26 cellular contexts compared by ENCODE assay signal in the genomic region with DNA sequence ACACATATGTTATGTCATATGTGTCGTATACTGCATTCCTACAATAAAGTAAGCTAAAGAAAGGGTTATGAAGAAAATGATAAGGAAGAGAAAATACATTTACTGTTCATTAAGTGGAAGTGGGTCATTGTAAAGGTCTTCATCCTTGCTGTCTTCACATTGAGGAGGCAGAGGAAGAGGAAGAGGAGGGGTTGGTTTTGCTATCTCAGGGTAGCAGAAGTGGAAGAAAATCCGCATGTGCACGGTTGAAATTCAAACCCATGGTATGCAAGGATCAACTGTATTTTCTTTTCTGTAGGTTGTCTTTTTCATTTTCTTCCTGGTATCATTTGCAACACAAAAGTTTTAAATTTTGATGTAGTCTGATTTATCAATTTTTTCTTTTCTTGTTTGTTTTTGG.
"Had no signal": no experiment of that assay in that cellular context is flagged by ENCODE, and none has a peak within 500 bp of the region (broad histone marks: within the 10 kb centered on the region; RNA-seq: fewer than 3 reads in every experiment).

No MANE protein-coding gene starts in this region.

- H3K27me3 ChIP-seq: esophagus muscularis mucosa, heart right ventricle, ovary, sigmoid colon, stomach, thyroid gland had no signal

- H3K36me3 ChIP-seq: esophagus muscularis mucosa, heart right ventricle, lower lobe of right lung, ovary, sigmoid colon, stomach, thyroid gland had no signal

- H3K4me3 ChIP-seq: coronary artery, esophagus muscularis mucosa, heart right ventricle, lower lobe of right lung, ovary, psoas muscle, sigmoid colon, stomach, thyroid gland had no signal

- DNase-seq: dermis blood vessel endothelial cell; effector memory CD4-positive, alpha-beta T cell; foreskin melanocyte; glutamatergic neuron; heart right ventricle; hippocampal formation; immature natural killer cell; islet precursor cell; left ventricle myocardium superior; lower lobe of right lung; naive thymus-derived CD8-positive, alpha-beta T cell; nephron progenitor cell; nucleus accumbens; ovary; posterior cingulate gyrus; psoas muscle; right cardiac atrium; sigmoid colon; stimulated activated CD4-positive, alpha-beta T cell treated with anti-CD3 and anti-CD28 coated beads, Interleukin-2, amount 100 ng/mL, for 24 hours; stimulated activated CD4-positive, alpha-beta T cell treated with anti-CD3 and anti-CD28 coated beads, Interleukin-4, amount 100 ng/mL, for 24 hours; stimulated activated naive CD4-positive, alpha-beta T cell treated with Interleukin-2 at 50 U/mL for 16 hours; stomach; thyroid gland; trophoblast cell had no signal

- H3K9me3 ChIP-seq: esophagus muscularis mucosa, heart right ventricle, lower lobe of right lung, ovary, psoas muscle, sigmoid colon, stomach, thyroid gland had no signal

- H3K27ac ChIP-seq: coronary artery, esophagus muscularis mucosa, heart right ventricle, lower lobe of right lung, ovary, psoas muscle, sigmoid colon, stomach, thyroid gland had no signal
